Comparison of ENCODE assay signal across 8 cellular contexts in the genomic region with DNA sequence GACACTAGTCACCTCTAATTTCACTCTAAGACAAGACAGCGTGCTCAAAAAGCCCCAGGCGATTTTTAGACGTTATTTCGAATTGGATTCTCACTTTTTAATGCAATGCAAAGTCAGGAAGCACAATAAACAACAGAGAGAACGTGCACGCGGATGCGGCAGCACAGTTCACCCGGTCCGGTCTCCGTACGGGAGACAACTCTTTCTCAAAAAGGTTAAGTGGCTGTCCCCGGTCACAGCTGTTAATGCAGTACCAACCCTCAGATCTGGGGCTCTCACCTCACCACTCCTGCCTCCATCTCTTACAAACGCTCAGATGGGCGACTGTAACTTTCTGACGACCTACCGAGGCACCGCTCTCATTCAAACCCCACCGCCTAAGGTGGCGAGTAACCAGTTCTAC. TPM values are rescaled to one million over a fixed set of nuclear protein-coding genes. Genes with fewer than 3 reads are reported as not detected.
DNase-seq lines count a peak whose midpoint lies in the region; ATAC-seq, FAIRE-seq and TF ChIP-seq lines count a peak whose summit lies in the region.

No MANE protein-coding gene starts in this region.

- no peak for TF ChIP-seq POLR2A in adrenal gland (IDR thresholded peaks at IDR 0.05)

- TF ChIP-seq CTCF in adrenal gland (IDR thresholded peaks at IDR 0.05), result no peak

- WGBS in adrenal gland, 4 donors, result 0 to 1% (median 0%) methylated on average over 19 to 20 of the region's 20 CpGs

- H3K4me3 ChIP-seq in adrenal gland, result peak overlapping the region; percentile 56 to 99 (median 90)

- FAIRE-seq in HTR-8/SVneo (lab: Jason Lieb, UNC), result no peak

- H3K27me3 ChIP-seq in adrenal gland, result no peaks in the 10 kb centered on the region

- ATAC-seq in HG03520 (IDR thresholded peaks at IDR 0.05; ENCODE audit: unreplicated experiment) (peak; percentile 1), left colon (peak; percentile 9), HG02884 (IDR thresholded peaks at IDR 0.05; ENCODE audit: unreplicated experiment) (no peak)

- no peaks in the 10 kb centered on the region for H3K36me3 ChIP-seq in adrenal gland (replicated peaks in 1 of 2)

- H3K9me3 ChIP-seq in adrenal gland (replicated peaks in 1 of 3), result no peaks in the 10 kb centered on the region

- H3K27ac ChIP-seq in adrenal gland (peak overlapping the region; percentile 92 to 98 (median 97)), temporal lobe (ENCODE audit: low read depth, low read length) (peak overlapping the region; percentile 91)

- peaks cover 18 to 39% of the 10 kb centered on the region in 2 donors for H3K4me1 ChIP-seq in adrenal gland (replicated peaks in 1 of 2)

- intact Hi-C loops in adrenal gland (cut with DNase I) (no loop called here), left colon (cut with DNase I, micrococcal nuclease) (no loop called here)

- DNase-seq in NCI-H510A treated with DMSO at 0.1 percent for 48 hours (lab: John Stamatoyannopoulos, UW), result peak; percentile 78
- no peak for DNase-seq in NCI-H510A (lab: John Stamatoyannopoulos, UW)
- peak in 1 of 7 donors; percentile 76 for DNase-seq in adrenal gland
- peak in 1 of 2 donors; percentile 29 for DNase-seq in left colon
- no peak for DNase-seq in HTR-8/SVneo (ENCODE audit: insufficient read length, low spot score)

RNA-seq across cellular contexts. Expression of a gene that starts 1.2 kb away (rescaled TPM):
- total RNA-seq in adrenal gland (100 to 1,000 TPM; 124 to 229 (median 183) TPM), left colon (100 to 1,000 TPM; 175 to 186 TPM), temporal lobe (375 TPM)
- polyA plus RNA-seq in adrenal gland, result 100 to 1,000 TPM in 2 of 3 donors, 10 to 100 TPM in 1; 52.5 to 162 (median 114) TPM

RNA-seq across cellular contexts. Expression of a gene that starts 53.4 kb away (rescaled TPM):
- total RNA-seq in adrenal gland (1 to 10 TPM in 1 of 8 donors, under 1 TPM in 4, not detected in 3; 0.19 to 1.9 (median 0.54) TPM), left colon (under 1 TPM in 1 of 2 donors, not detected in 1; 0.15 TPM), temporal lobe (0.49 TPM)
- under 1 TPM; 0.07 to 0.64 (median 0.17) TPM for polyA plus RNA-seq in adrenal gland
